ENCODE assay signal across 12 cellular contexts in the genomic region with DNA sequence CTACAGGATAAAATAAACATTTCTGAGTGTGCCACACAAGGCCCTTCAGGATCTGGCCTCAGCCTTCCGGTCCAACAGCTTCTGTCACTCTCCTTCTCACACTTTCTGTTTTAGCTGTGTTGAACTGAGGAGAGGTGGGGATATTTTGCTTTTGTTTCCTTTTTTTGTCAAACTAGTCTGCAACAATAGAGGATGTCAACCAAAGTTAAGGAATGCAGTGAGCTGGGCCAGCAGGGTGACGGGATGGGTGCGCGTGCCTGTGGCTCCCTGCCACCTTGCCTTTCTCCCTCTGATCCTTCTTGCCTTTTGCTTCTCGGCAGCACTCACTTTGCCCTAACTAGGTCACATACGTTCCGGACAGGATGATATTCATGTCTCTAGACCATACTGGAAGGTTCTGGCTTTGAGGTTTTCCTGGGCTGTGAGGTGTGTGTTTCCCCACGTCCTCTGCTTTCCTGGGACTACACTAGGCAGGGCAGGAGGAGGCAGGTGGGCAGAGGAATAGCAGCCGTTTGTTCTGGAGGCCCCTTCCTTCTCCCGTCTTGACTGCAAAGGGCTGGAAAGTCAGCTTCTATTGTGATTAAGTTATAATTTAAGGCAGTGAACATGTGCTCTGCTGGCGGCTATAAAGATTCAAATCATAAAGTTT.
DNase-seq lines count a peak whose midpoint lies in the region; ATAC-seq and TF ChIP-seq lines count a peak whose summit lies in the region.
"Had no signal": no experiment of that assay in that cellular context is flagged by ENCODE, and none has a peak within 500 bp of the region (broad histone marks: within the 10 kb centered on the region; RNA-seq: fewer than 3 reads in every experiment).

No MANE protein-coding gene starts in this region.

- H3K27me3 ChIP-seq in Panc1 (ENCODE audit: control insufficient read depth, insufficient read depth, low read length) (no peaks in the 10 kb centered on the region), left lung (no peaks in the 10 kb centered on the region), thoracic aorta (replicated peaks; ENCODE audit: insufficient read depth) (no peaks in the 10 kb centered on the region)

- H3K9me3 Mint-ChIP-seq in T-helper 2 cell treated with Interferon-gamma antibody and Interleukin-4, amounts not matched to agents 5 μg/mL and 100 μg/mL, for 36 hours = no peaks in the 10 kb centered on the region

- no peak overlapping the region for H3K27ac Mint-ChIP-seq in T-helper 2 cell treated with Interferon-gamma antibody and Interleukin-4, amounts not matched to agents 5 μg/mL and 100 μg/mL, for 36 hours

- H3K4me3 ChIP-seq in Panc1 (ENCODE audit: low read depth in 2 of 2, low read length in 2 of 2) (no peak overlapping the region; a peak in 1 of 4 replicates), left lung (no peak overlapping the region), thoracic aorta (peak overlapping the region; percentile 60)

- peaks cover 8% of the 10 kb centered on the region for H3K27me3 Mint-ChIP-seq in T-helper 2 cell treated with Interferon-gamma antibody and Interleukin-4, amounts not matched to agents 5 μg/mL and 100 μg/mL, for 36 hours (ENCODE audit: low read depth)

- CTCF ChIA-PET in Panc1 (lab: Charles Lee) = interaction anchor here (0.6 kb wide), 2 partner anchors 55 to 64 kb away, joined by 4 to 5 read pairs; no protein-coding TSS in a partner anchor

- H3K36me3 ChIP-seq in Panc1 (ENCODE audit: control insufficient read depth, insufficient read depth, low read length) (no peaks in the 10 kb centered on the region), left lung (no peaks in the 10 kb centered on the region), thoracic aorta (no peaks in the 10 kb centered on the region)

- H3K4me1 Mint-ChIP-seq in T-helper 2 cell treated with Interferon-gamma antibody and Interleukin-4, amounts not matched to agents 5 μg/mL and 100 μg/mL, for 36 hours (ENCODE audit: low read depth) = peaks cover 6% of the 10 kb centered on the region

- in situ Hi-C loops in Panc1 (cut with HindIII; ENCODE audit: low pct_unique_long_range_greater_than_20kb, low sequenced_read_pairs) = no loop called here

- no peaks in the 10 kb centered on the region for H3K36me3 Mint-ChIP-seq in T-helper 2 cell treated with Interferon-gamma antibody and Interleukin-4, amounts not matched to agents 5 μg/mL and 100 μg/mL, for 36 hours (ENCODE audit: low read depth)

- intact Hi-C loops in Panc1 (cut with micrococcal nuclease; ENCODE audit: unreplicated experiment) = no loop called here
- intact Hi-C loops in left lung (cut with DNase I) = no loop called here

- peak; percentile 75 for ATAC-seq in Panc1
- ATAC-seq in left lung = peak; percentile 75
- no peak for ATAC-seq in thoracic aorta (ENCODE audit: insufficient number of reproducible peaks, low FRiP score, low read depth)
- ATAC-seq: foreskin keratinocyte had no signal

- H3K27ac ChIP-seq in Panc1 (ENCODE audit: low read length) (no peak overlapping the region), left lung (no peak overlapping the region), thoracic aorta (peak overlapping the region in 1 of 2 donors; percentile 52)
- H3K27ac ChIP-seq: foreskin keratinocyte, HL-60 had no signal

- BruUV-seq in Panc1 (replicated peaks; lab: Mats Ljungman, UMichigan) = no TSS peak

- H3K9me3 ChIP-seq in Panc1 (ENCODE audit: control insufficient read depth, insufficient read depth, low read depth, low read length) (no peaks in the 10 kb centered on the region), left lung (no peaks in the 10 kb centered on the region), thoracic aorta (no peaks in the 10 kb centered on the region)

- DNase-seq in T-helper 2 cell treated with Interferon-gamma antibody and Interleukin-4, amounts not matched to agents 5 μg/mL and 100 μg/mL, for 36 hours (ENCODE audit: low spot score) = no peak
- DNase-seq in T-helper 2 cell (no peak), Panc1 (ENCODE audit: low read depth, low spot score) (no peak), left lung (no peak), thoracic aorta (ENCODE audit: low spot score) (no peak), NCI-H2227 (lab: John Stamatoyannopoulos, UW; ENCODE audit: unreplicated experiment) (no peak), NCI-H524 (lab: John Stamatoyannopoulos, UW) (no peak), NCI-H510A (lab: John Stamatoyannopoulos, UW) (no peak)
- DNase-seq: activated CD4-positive, alpha-beta T cell treated with anti-CD3 and anti-CD28 coated beads, Interleukin-2, amount 50 U/mL, for 4 hours; activated naive CD4-positive, alpha-beta T cell; foreskin keratinocyte had no signal

- no peak for TF ChIP-seq CTCF in Panc1 (IDR thresholded peaks at IDR 0.05)
- no peak for TF ChIP-seq CTCF in left lung (IDR thresholded peaks at IDR 0.05)
- no peak for TF ChIP-seq CTCF in thoracic aorta (IDR thresholded peaks at IDR 0.05)

- H3K4me3 Mint-ChIP-seq in T-helper 2 cell treated with Interferon-gamma antibody and Interleukin-4, amounts not matched to agents 5 μg/mL and 100 μg/mL, for 36 hours = peak overlapping the region; percentile 37

- POLR2A ChIA-PET in Panc1 (lab: Charles Lee) = no interaction called here

- H3K4me1 ChIP-seq in Panc1 (ENCODE audit: control insufficient read depth, insufficient read depth, low read length) (0 out of 2 replicates have a peak, but pooled peaks cover 3% of the 10 kb centered on the region), left lung (no peaks in the 10 kb centered on the region), thoracic aorta (ENCODE audit: control insufficient read depth in 1 of 2, low read depth in 2 of 2) (peaks cover 7 to 9% of the 10 kb centered on the region in 2 donors)
- H3K4me1 ChIP-seq: foreskin keratinocyte had no signal
